22 cellular contexts compared by ENCODE assay signal in genomic region chr11:74086242-74086884, GRCh38.
DNase-seq lines count a peak whose midpoint lies in the region; ATAC-seq, FAIRE-seq and TF ChIP-seq lines count a peak whose summit lies in the region.
"Had no signal": no experiment of that assay in that cellular context is flagged by ENCODE, and none has a peak within 500 bp of the region (broad histone marks: within the 10 kb centered on the region; RNA-seq: fewer than 3 reads in every experiment).

No MANE protein-coding gene starts in this region.

- H3F3A ChIP-seq in OCI-LY1 (ENCODE audit: insufficient read depth, low read length): no peaks in the 10 kb centered on the region

- no peak overlapping the region for H3K9ac ChIP-seq in OCI-LY1 (ENCODE audit: low read length)
- no peak overlapping the region for H3K9ac ChIP-seq in astrocyte (ENCODE audit: low read length)

- H3K4me3 ChIP-seq in OCI-LY1 (ENCODE audit: low read depth, low read length, poor library complexity, severe bottlenecking) (no peak overlapping the region), astrocyte (ENCODE audit: insufficient read depth, low read depth, low read length) (no peak overlapping the region)
- H3K4me3 ChIP-seq: left ventricle myocardium inferior, upper lobe of right lung had no signal

- H3K27me3 ChIP-seq in OCI-LY1 (ENCODE audit: insufficient read depth, low read length) (no peaks in the 10 kb centered on the region), astrocyte (ENCODE audit: insufficient read depth, low read length) (no peaks in the 10 kb centered on the region)
- H3K27me3 ChIP-seq: upper lobe of right lung had no signal

- peaks cover 2% of the 10 kb centered on the region for H3K9me3 Mint-ChIP-seq in astrocyte (ENCODE audit: unreplicated experiment)
- peaks cover 4% of the 10 kb centered on the region for H3K9me3 Mint-ChIP-seq in mesothelial cell of epicardium
- H3K9me3 Mint-ChIP-seq: central memory CD8-positive, alpha-beta T cell had no signal

- H3K27ac ChIP-seq in OCI-LY1 (ENCODE audit: low read depth, low read length, poor library complexity, severe bottlenecking) (peak overlapping the region; percentile 8), astrocyte (ENCODE audit: low read depth, low read length) (no peak overlapping the region)
- H3K27ac ChIP-seq: left ventricle myocardium inferior, upper lobe of right lung, WERI-Rb-1 had no signal

- DNase-seq in NCI-H2171 treated with DMSO at 0.1 percent for 48 hours (lab: John Stamatoyannopoulos, UW) (peak; percentile 7), NCI-H2171 (lab: John Stamatoyannopoulos, UW) (no peak), astrocyte (ENCODE audit: low read depth) (peak; percentile 23), mesothelial cell of epicardium (ENCODE audit: low spot score in 2 of 2, unreplicated experiment in 2 of 2) (no peak), NCI-H526 treated with DMSO at 0.1 percent for 48 hours (lab: John Stamatoyannopoulos, UW) (no peak)
- DNase-seq in stimulated activated CD4-positive, alpha-beta T cell treated with anti-CD3 and anti-CD28 coated beads, Interleukin-2, amount 100 ng/mL, for 24 hours: no peak
- DNase-seq: activated CD4-positive, alpha-beta T cell treated with anti-CD3 and anti-CD28 coated beads, Interleukin-2, amount 50 U/mL, for 48 hours; activated naive CD4-positive, alpha-beta T cell; GOT3; left ventricle myocardium inferior; NCI-H1436; NCI-H748 treated with DMSO at 0.1 percent for 48 hours; SIG-M5; stimulated activated CD4-positive, alpha-beta T cell treated with anti-CD3 and anti-CD28 coated beads, Interleukin-15, amount 100 ng/mL, for 24 hours; stimulated activated CD8-positive, alpha-beta memory T cell treated with anti-CD3 and anti-CD28 coated beads, Interleukin-4, amount 100 ng/mL, for 48 hours; upper lobe of right lung; WERI-Rb-1 had no signal

- H3K4me1 ChIP-seq in OCI-LY1 (ENCODE audit: insufficient read depth, low read length, severe bottlenecking): peaks cover 9% of the 10 kb centered on the region
- H3K4me1 ChIP-seq in astrocyte (ENCODE audit: insufficient read depth, low read length): no peaks in the 10 kb centered on the region
- H3K4me1 ChIP-seq: left ventricle myocardium inferior, upper lobe of right lung had no signal

- no peaks in the 10 kb centered on the region for H3K9me3 ChIP-seq in OCI-LY1 (ENCODE audit: low read length)
- H3K9me3 ChIP-seq in astrocyte (ENCODE audit: insufficient read depth, low read depth, low read length): no peaks in the 10 kb centered on the region
- H3K9me3 ChIP-seq: left ventricle myocardium inferior, upper lobe of right lung had no signal

- no peak for ATAC-seq in HG02798 (IDR thresholded peaks at IDR 0.05; ENCODE audit: poor library complexity, unreplicated experiment)

- H3K4me1 Mint-ChIP-seq in astrocyte (ENCODE audit: low read depth, unreplicated experiment): peaks cover 15% of the 10 kb centered on the region
- peaks cover 15% of the 10 kb centered on the region for H3K4me1 Mint-ChIP-seq in mesothelial cell of epicardium
- H3K4me1 Mint-ChIP-seq: central memory CD8-positive, alpha-beta T cell had no signal

- H3K4me2 ChIP-seq in OCI-LY1 (ENCODE audit: low read length): no peak overlapping the region
- no peak overlapping the region for H3K4me2 ChIP-seq in astrocyte (ENCODE audit: low read length)

- FAIRE-seq in astrocyte (lab: Jason Lieb, UNC): no peak
- FAIRE-seq: A204.1 had no signal

- TF ChIP-seq CTCF in OCI-LY1 (IDR thresholded peaks at IDR 0.05; ENCODE audit: low read length) (no peak), astrocyte (IDR thresholded peaks at IDR 0.05; ENCODE audit: insufficient read depth, low read depth, low read length) (no peak), mesothelial cell of epicardium (IDR thresholded peaks at IDR 0.05; ENCODE audit: unreplicated experiment) (no peak)

- H2AFZ ChIP-seq in OCI-LY1 (ENCODE audit: low read length) (no peak overlapping the region), astrocyte (ENCODE audit: low read depth, low read length) (no peak overlapping the region)

- H3K36me3 ChIP-seq in OCI-LY1 (ENCODE audit: insufficient read depth, low read length) (peaks cover 63% of the 10 kb centered on the region), astrocyte (ENCODE audit: insufficient read depth, low read length) (peaks cover 15% of the 10 kb centered on the region)

- H3K79me2 ChIP-seq in OCI-LY1 (ENCODE audit: insufficient read depth, low read length): no peaks in the 10 kb centered on the region
- no peaks in the 10 kb centered on the region for H3K79me2 ChIP-seq in astrocyte (ENCODE audit: insufficient read depth, low read length)

- H3K27ac Mint-ChIP-seq in astrocyte (ENCODE audit: unreplicated experiment): no peak overlapping the region
- peak overlapping the region; percentile 50 for H3K27ac Mint-ChIP-seq in mesothelial cell of epicardium
- H3K27ac Mint-ChIP-seq: B cell had no signal

- H3K4me3 Mint-ChIP-seq in astrocyte (ENCODE audit: unreplicated experiment) (no peak overlapping the region), mesothelial cell of epicardium (no peak overlapping the region)
- H3K4me3 Mint-ChIP-seq: B cell; central memory CD8-positive, alpha-beta T cell had no signal

- no peaks in the 10 kb centered on the region for H3K27me3 Mint-ChIP-seq in astrocyte (ENCODE audit: low read depth, unreplicated experiment)
- H3K27me3 Mint-ChIP-seq in mesothelial cell of epicardium (ENCODE audit: low read depth): no peaks in the 10 kb centered on the region
- H3K27me3 Mint-ChIP-seq: B cell; central memory CD8-positive, alpha-beta T cell had no signal

- H3K36me3 Mint-ChIP-seq in astrocyte (ENCODE audit: low read depth, unreplicated experiment): peaks cover 29% of the 10 kb centered on the region
- peaks cover 34% of the 10 kb centered on the region for H3K36me3 Mint-ChIP-seq in mesothelial cell of epicardium

- H4K20me1 ChIP-seq in OCI-LY1 (ENCODE audit: insufficient read depth, low read length): no peaks in the 10 kb centered on the region
- no peaks in the 10 kb centered on the region for H4K20me1 ChIP-seq in astrocyte (ENCODE audit: insufficient read depth, low read length)

- no peaks in the 10 kb centered on the region for H3K9me2 ChIP-seq in OCI-LY1 (ENCODE audit: low read depth, low read length)

Comparison
In these comparisons a context has a peak if more than half of its experiments do, and no peak if none do; other contexts are left out.
1. DNase-seq: peak in NCI-H2171 treated with DMSO at 0.1 percent for 48 hours (single experiment) and astrocyte (single experiment); none in NCI-H2171 (single experiment), mesothelial cell of epicardium (0 of 2), NCI-H526 treated with DMSO at 0.1 percent for 48 hours (single experiment) and stimulated activated CD4-positive, alpha-beta T cell treated with anti-CD3 and anti-CD28 coated beads, Interleukin-2, amount 100 ng/mL, for 24 hours (0 of 2).